8 cellular contexts compared by ENCODE assay signal in genomic region chr16:3059041-3059722, GRCh38. TPM values are rescaled to one million over a fixed set of nuclear protein-coding genes. Genes with fewer than 3 reads are reported as not detected.
A peak's percentile ranks its signal among the peaks of the same experiment; 100 is the strongest.
DNase-seq lines count a peak whose midpoint lies in the region; ATAC-seq and TF ChIP-seq lines count a peak whose summit lies in the region.

No MANE protein-coding gene starts in this region.

- TF ChIP-seq CTCF in glutamatergic neuron (IDR thresholded peaks at IDR 0.05; ENCODE audit: partially characterized antibody, unreplicated experiment) (peak; percentile 96), ovary (IDR thresholded peaks at IDR 0.05) (peak; percentile 93 to 99 (median 97))

- H3K4me3 Mint-ChIP-seq in activated naive CD4-positive, alpha-beta T cell treated with anti-CD3 and anti-CD28 coated beads, Interleukin-2, amount 50 U/mL, for 24 hours: peak overlapping the region; percentile 86
- peak overlapping the region; percentile 84 for H3K4me3 Mint-ChIP-seq in glutamatergic neuron (ENCODE audit: unreplicated experiment)

- H3K27ac ChIP-seq in SK-N-MC (no peak overlapping the region), ovary (no peak overlapping the region), thymus (ENCODE audit: low read depth) (peak overlapping the region; percentile 83)

- intact Hi-C loops in ovary (cut with DNase I): loop anchor here in 3 of 4 donors (5.0 to 10.0 kb wide), 2 partner anchors 106 to 108 kb away; no protein-coding TSS in a partner anchor

- H3K9me3 ChIP-seq in SK-N-MC (ENCODE audit: low read depth, low read length) (no peaks in the 10 kb centered on the region), ovary (no peaks in the 10 kb centered on the region), thymus (ENCODE audit: control insufficient read depth) (no peaks in the 10 kb centered on the region)

- H3K27me3 Mint-ChIP-seq in activated naive CD4-positive, alpha-beta T cell treated with anti-CD3 and anti-CD28 coated beads, Interleukin-2, amount 50 U/mL, for 24 hours: no peaks in the 10 kb centered on the region
- peaks cover 3% of the 10 kb centered on the region for H3K27me3 Mint-ChIP-seq in glutamatergic neuron (ENCODE audit: unreplicated experiment)

- 0 to 3% (median 1%) methylated on average over 6 to 67 of the region's 67 CpGs for WGBS in ovary, 3 donors
- under 1% methylated on average over 67 of the region's 67 CpGs for WGBS in thymus

- H3K27me3 ChIP-seq in ovary (no peaks in the 10 kb centered on the region), thymus (ENCODE audit: control insufficient read depth, insufficient read depth) (no peaks in the 10 kb centered on the region)

- ATAC-seq in GM21528 (IDR thresholded peaks at IDR 0.05; ENCODE audit: low FRiP score, unreplicated experiment): peak; percentile 77

- no peak for TF ChIP-seq EP300 in Ishikawa (IDR thresholded peaks at IDR 0.05; ENCODE audit: borderline replicate concordance)
- TF ChIP-seq EP300 in ovary (IDR thresholded peaks at IDR 0.05): no peak

- H3K9ac ChIP-seq in SK-N-MC (ENCODE audit: insufficient read length): peak overlapping the region; percentile 86

- TF ChIP-seq RAD21 in Ishikawa (IDR thresholded peaks at IDR 0.05; ENCODE audit: low read depth): peak; percentile 76

- DNase-seq in DMS53 treated with DMSO at 0.1 percent for 48 hours (lab: John Stamatoyannopoulos, UW; ENCODE audit: unreplicated experiment) (peak; percentile 32), SK-N-MC (ENCODE audit: low read depth, low spot score) (no peak), glutamatergic neuron (peak; percentile 92), ovary (peak; percentile 76 to 89 (median 84))

- H3K36me3 ChIP-seq in SK-N-MC (ENCODE audit: insufficient read depth, low read length) (no peaks in the 10 kb centered on the region), ovary (no peaks in the 10 kb centered on the region), thymus (ENCODE audit: control insufficient read depth, insufficient read depth) (peaks cover 1% of the 10 kb centered on the region)

- no peaks in the 10 kb centered on the region for H3K36me3 Mint-ChIP-seq in activated naive CD4-positive, alpha-beta T cell treated with anti-CD3 and anti-CD28 coated beads, Interleukin-2, amount 50 U/mL, for 24 hours
- H3K36me3 Mint-ChIP-seq in glutamatergic neuron (ENCODE audit: unreplicated experiment): no peaks in the 10 kb centered on the region

- H3K27ac Mint-ChIP-seq in activated naive CD4-positive, alpha-beta T cell treated with anti-CD3 and anti-CD28 coated beads, Interleukin-2, amount 50 U/mL, for 24 hours: peak overlapping the region; percentile 35
- peak overlapping the region; percentile 66 for H3K27ac Mint-ChIP-seq in glutamatergic neuron (ENCODE audit: unreplicated experiment)

- no peak for TF ChIP-seq POLR2A in ovary (IDR thresholded peaks at IDR 0.05)

- H3K4me1 Mint-ChIP-seq in activated naive CD4-positive, alpha-beta T cell treated with anti-CD3 and anti-CD28 coated beads, Interleukin-2, amount 50 U/mL, for 24 hours: peaks cover 49% of the 10 kb centered on the region
- no peaks in the 10 kb centered on the region for H3K4me1 Mint-ChIP-seq in glutamatergic neuron (ENCODE audit: low read depth, unreplicated experiment)

- no peaks in the 10 kb centered on the region for H3K9me3 Mint-ChIP-seq in activated naive CD4-positive, alpha-beta T cell treated with anti-CD3 and anti-CD28 coated beads, Interleukin-2, amount 50 U/mL, for 24 hours
- peaks cover 3% of the 10 kb centered on the region for H3K9me3 Mint-ChIP-seq in glutamatergic neuron (ENCODE audit: unreplicated experiment)

- H3K4me1 ChIP-seq in ovary (ENCODE audit: insufficient read depth): peaks cover 8% of the 10 kb centered on the region
- H3K4me1 ChIP-seq in thymus (ENCODE audit: control insufficient read depth, insufficient read depth, low read length): peaks cover 22% of the 10 kb centered on the region

- peak overlapping the region; percentile 90 for H3K4me3 ChIP-seq in SK-N-MC
- H3K4me3 ChIP-seq in ovary: peak overlapping the region; percentile 85
- H3K4me3 ChIP-seq in thymus (ENCODE audit: low read length): peak overlapping the region; percentile 89

TF ChIP-seq in Ishikawa, 13 proteins besides CTCF, POLR2A, EP300 and RAD21:
- TF ChIP-seq, protein P1, sequence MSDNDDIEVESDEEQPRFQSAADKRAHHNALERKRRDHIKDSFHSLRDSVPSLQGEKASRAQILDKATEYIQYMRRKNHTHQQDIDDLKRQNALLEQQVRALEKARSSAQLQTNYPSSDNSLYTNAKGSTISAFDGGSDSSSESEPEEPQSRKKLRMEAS (IDR thresholded peaks at IDR 0.05): peak; percentile 54; the same call in 1 of the 2 replicates
- no peak for TF ChIP-seq TCF12 (IDR thresholded peaks at IDR 0.05; ENCODE audit: low read depth)
- TF ChIP-seq YY1 (IDR thresholded peaks at IDR 0.05; ENCODE audit: low read depth): no peak
- peak; percentile 36; the same call in 1 of the 2 replicates for TF ChIP-seq TAF1 (IDR thresholded peaks at IDR 0.05; ENCODE audit: low read depth)
- TF ChIP-seq FOXM1 (IDR thresholded peaks at IDR 0.05; ENCODE audit: borderline replicate concordance, low read depth): no peak
- TF ChIP-seq, protein P2, sequence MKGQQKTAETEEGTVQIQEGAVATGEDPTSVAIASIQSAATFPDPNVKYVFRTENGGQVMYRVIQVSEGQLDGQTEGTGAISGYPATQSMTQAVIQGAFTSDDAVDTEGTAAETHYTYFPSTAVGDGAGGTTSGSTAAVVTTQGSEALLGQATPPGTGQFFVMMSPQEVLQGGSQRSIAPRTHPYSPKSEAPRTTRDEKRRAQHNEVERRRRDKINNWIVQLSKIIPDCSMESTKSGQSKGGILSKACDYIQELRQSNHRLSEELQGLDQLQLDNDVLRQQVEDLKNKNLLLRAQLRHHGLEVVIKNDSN (IDR thresholded peaks at IDR 0.05): no peak
- TF ChIP-seq CEBPB (IDR thresholded peaks at IDR 0.05): no peak
- 0 out of 2 replicates have a peak, but pooled peaks have one; percentile 21 for TF ChIP-seq TEAD4 (IDR thresholded peaks at IDR 0.05)
- no peak for TF ChIP-seq NFIC (IDR thresholded peaks at IDR 0.05)
- TF ChIP-seq EGR1 (IDR thresholded peaks at IDR 0.05): 0 out of 2 replicates have a peak, but pooled peaks have one; percentile 22
- no peak for TF ChIP-seq CREB1 (IDR thresholded peaks at IDR 0.05; ENCODE audit: low read depth)
- TF ChIP-seq ZBTB7A (IDR thresholded peaks at IDR 0.05; ENCODE audit: low read depth): peak; percentile 93
- no peak for TF ChIP-seq REST (IDR thresholded peaks at IDR 0.05; ENCODE audit: low read depth)

RNA-seq across cellular contexts. Expression of gene IL32, which starts 6.3 kb away (rescaled TPM):
- total RNA-seq in glutamatergic neuron (ENCODE audit: unreplicated experiment) (1.3 TPM), ovary (10 to 100 TPM in 4 of 7 donors, 1 to 10 TPM in 3; 3.8 to 24.7 (median 10.6) TPM)
- polyA plus RNA-seq in ovary (10 to 100 TPM; 23.9 to 54.9 TPM), thymus (343 TPM)

RNA-seq across cellular contexts. Expression of gene MMP25, which starts 12.8 kb away (rescaled TPM):
- total RNA-seq in glutamatergic neuron (ENCODE audit: unreplicated experiment) (not detected), ovary (under 1 TPM in 6 of 7 donors, not detected in 1; 0.15 to 0.72 (median 0.61) TPM)
- polyA plus RNA-seq in ovary (under 1 TPM; 0.17 to 0.59 TPM), thymus (2.9 TPM)

RNA-seq across cellular contexts. Expression of gene BICDL2, which starts 22.4 kb away (rescaled TPM):
- total RNA-seq in glutamatergic neuron (ENCODE audit: unreplicated experiment) (not detected), ovary (10 to 100 TPM in 1 of 7 donors, 1 to 10 TPM in 2, under 1 TPM in 2, not detected in 2; 0.89 to 21.9 (median 1.7) TPM)
- polyA plus RNA-seq in ovary (under 1 TPM in 1 of 2 donors, not detected in 1; 0.02 TPM), thymus (6.0 TPM)

RNA-seq across cellular contexts. Expression of gene THOC6, which starts 35.3 kb away (rescaled TPM):
- 30.2 TPM for total RNA-seq in glutamatergic neuron (ENCODE audit: unreplicated experiment)
- 10 to 100 TPM in 6 of 7 donors, 1 to 10 TPM in 1; 6.7 to 21.0 (median 15.6) TPM for total RNA-seq in ovary
- 10 to 100 TPM in 1 of 2 donors, 1 to 10 TPM in 1; 3.5 to 14.3 TPM for polyA plus RNA-seq in ovary
- polyA plus RNA-seq in thymus: 36.8 TPM

RNA-seq across cellular contexts. Expression of gene HCFC1R1, which starts 35.4 kb away (rescaled TPM):
- total RNA-seq in glutamatergic neuron (ENCODE audit: unreplicated experiment) (117 TPM), ovary (10 to 100 TPM; 15.9 to 73.1 (median 55.1) TPM)
- polyA plus RNA-seq in ovary (10 to 100 TPM; 27.5 to 82.0 TPM), thymus (56.0 TPM)
